ENCODE assay signal across 32 cellular contexts in genomic region chr21:45788635-45789506, GRCh38.
DNase-seq lines count a peak whose midpoint lies in the region; FAIRE-seq and TF ChIP-seq lines count a peak whose summit lies in the region.
"Had no signal": no experiment of that assay in that cellular context is flagged by ENCODE, and none has a peak within 500 bp of the region (broad histone marks: within the 10 kb centered on the region; RNA-seq: fewer than 3 reads in every experiment).

No MANE protein-coding gene starts in this region.

- no peaks in the 10 kb centered on the region for H3K4me1 ChIP-seq in mammary epithelial cell (ENCODE audit: insufficient read depth, low read length)
- H3K4me1 ChIP-seq in ovary (ENCODE audit: insufficient read depth) = no peaks in the 10 kb centered on the region
- H3K4me1 ChIP-seq in smooth muscle cell (ENCODE audit: low read depth) = no peaks in the 10 kb centered on the region
- H3K4me1 ChIP-seq: ascending aorta, HAP-1, left lung, sigmoid colon, tibial artery had no signal

- 87% methylated on average over 13 of the region's 14 CpGs for WGBS in mammary epithelial cell (ENCODE audit: low coverage, missing lambda C conversion rate)
- 81 to 84% (median 84%) methylated on average over 14 of the region's 14 CpGs for WGBS in ovary, 3 donors
- WGBS in smooth muscle cell (ENCODE audit: low lambda C conversion rate) = 96% methylated on average over 14 of the region's 14 CpGs

- no peak overlapping the region for H3K4me3 Mint-ChIP-seq in MCF 10A (ENCODE audit: unreplicated experiment)
- H3K4me3 Mint-ChIP-seq: activated CD4-positive, alpha-beta memory T cell treated with anti-CD3 and anti-CD28 coated beads for 36 hours; activated T-helper 1 cell treated with anti-CD3 and anti-CD28 coated beads, Interleukin-12 subunit alpha, Interleukin-12 subunit beta, Interleukin-2, Interleukin-4 antibody, amounts not matched to agents 30 ng/mL and 10 ng/mL and 1 ng/mL, durations not matched to agents 14 hours and 24 hours and 36 hours; effector memory CD8-positive, alpha-beta T cell; IgD-negative memory B cell had no signal

- H3K4me3 ChIP-seq in mammary epithelial cell (replicated peaks in 1 of 3; ENCODE audit: insufficient read depth in 1 of 3, low read depth in 2 of 3, low read length in 3 of 3) (no peak overlapping the region), fibroblast of mammary gland (ENCODE audit: control insufficient read depth, low read depth, low read length) (no peak overlapping the region), ovary (no peak overlapping the region), smooth muscle cell (no peak overlapping the region)
- H3K4me3 ChIP-seq: ascending aorta; BLaER1 treated with 17β-estradiol and CSF1 and Interleukin-3, amounts not matched to agents 10 nM and 100 nM; HAP-1; left lung; sigmoid colon; tibial artery had no signal

- BruUV-seq in mammary epithelial cell (replicated peaks; lab: Mats Ljungman, UMichigan) = no TSS peak
- BruUV-seq in MCF 10A (replicated peaks; lab: Mats Ljungman, UMichigan) = no TSS peak

- H3K36me3 Mint-ChIP-seq in MCF 10A (ENCODE audit: insufficient read depth, unreplicated experiment) = no peaks in the 10 kb centered on the region
- H3K36me3 Mint-ChIP-seq: activated CD4-positive, alpha-beta memory T cell treated with anti-CD3 and anti-CD28 coated beads for 36 hours; IgD-negative memory B cell had no signal

- POLR2A ChIA-PET in MCF 10A (lab: Yijun Ruan, JAX) = no interaction called here

- H3K4me2 ChIP-seq in mammary epithelial cell (ENCODE audit: insufficient read depth, low read depth, low read length) = no peak overlapping the region
- no peak overlapping the region for H3K4me2 ChIP-seq in smooth muscle cell
- H3K4me2 ChIP-seq: BLaER1 treated with 17β-estradiol and CSF1 and Interleukin-3, amounts not matched to agents 10 nM and 100 nM had no signal

- FAIRE-seq in urothelium cell line (lab: Jason Lieb, UNC) = peak; percentile 93

- H3K4me1 Mint-ChIP-seq in MCF 10A (ENCODE audit: insufficient read depth, unreplicated experiment) = peaks cover 6% of the 10 kb centered on the region
- H3K4me1 Mint-ChIP-seq: IgD-negative memory B cell had no signal

- TF ChIP-seq POLR2A in ovary (IDR thresholded peaks at IDR 0.05) = no peak

- H3K79me2 ChIP-seq in mammary epithelial cell (ENCODE audit: insufficient read depth, low read length) (no peaks in the 10 kb centered on the region), smooth muscle cell (ENCODE audit: low read depth) (no peaks in the 10 kb centered on the region)

- peaks cover 43% of the 10 kb centered on the region for H3K27me3 Mint-ChIP-seq in MCF 10A (ENCODE audit: insufficient read depth, unreplicated experiment)
- H3K27me3 Mint-ChIP-seq: IgD-negative memory B cell had no signal

- no peaks in the 10 kb centered on the region for H3K9me3 Mint-ChIP-seq in MCF 10A (ENCODE audit: unreplicated experiment)
- H3K9me3 Mint-ChIP-seq: activated CD4-positive, alpha-beta memory T cell treated with anti-CD3 and anti-CD28 coated beads for 36 hours; activated T-helper 1 cell treated with anti-CD3 and anti-CD28 coated beads, Interleukin-12 subunit alpha, Interleukin-12 subunit beta, Interleukin-2, Interleukin-4 antibody, amounts not matched to agents 30 ng/mL and 10 ng/mL and 1 ng/mL, durations not matched to agents 14 hours and 24 hours and 36 hours; effector memory CD8-positive, alpha-beta T cell; IgD-negative memory B cell had no signal

- CTCF ChIA-PET in mammary epithelial cell (lab: Charles Lee; ENCODE audit: low non-redundant PET) = no interaction called here
- CTCF ChIA-PET in MCF 10A (lab: Yijun Ruan, JAX) = no interaction called here

- intact Hi-C loops in mammary epithelial cell (cut with micrococcal nuclease) = no loop called here
- intact Hi-C loops in MCF 10A (cut with micrococcal nuclease) = no loop called here
- intact Hi-C loops in ovary (cut with DNase I) = no loop called here

- H3K36me3 ChIP-seq in mammary epithelial cell (ENCODE audit: insufficient read depth, low read length) (no peaks in the 10 kb centered on the region), ovary (no peaks in the 10 kb centered on the region), smooth muscle cell (ENCODE audit: low read depth) (no peaks in the 10 kb centered on the region)
- H3K36me3 ChIP-seq: ascending aorta, HAP-1, left lung, sigmoid colon, tibial artery had no signal

- no peaks in the 10 kb centered on the region for H3F3A ChIP-seq in smooth muscle cell (ENCODE audit: low read depth)

- no peak overlapping the region for H3K9ac ChIP-seq in mammary epithelial cell (ENCODE audit: insufficient read depth, low read length)
- H3K9ac ChIP-seq in smooth muscle cell (ENCODE audit: low read depth) = no peak overlapping the region
- H3K9ac ChIP-seq: BLaER1 treated with 17β-estradiol and CSF1 and Interleukin-3, amounts not matched to agents 10 nM and 100 nM had no signal

- no peak overlapping the region for H3K27ac Mint-ChIP-seq in MCF 10A (ENCODE audit: low read depth, unreplicated experiment)
- H3K27ac Mint-ChIP-seq: activated CD4-positive, alpha-beta memory T cell treated with anti-CD3 and anti-CD28 coated beads for 36 hours; activated T-helper 1 cell treated with anti-CD3 and anti-CD28 coated beads, Interleukin-12 subunit alpha, Interleukin-12 subunit beta, Interleukin-2, Interleukin-4 antibody, amounts not matched to agents 30 ng/mL and 10 ng/mL and 1 ng/mL, durations not matched to agents 14 hours and 24 hours and 36 hours; IgD-negative memory B cell; progenitor cell of endocrine pancreas had no signal

- TF ChIP-seq CTCF in mammary epithelial cell (conservative IDR thresholded peaks at IDR 0.05 in 1 of 2, IDR thresholded peaks at IDR 0.05 in 1 of 2; ENCODE audit: extremely low read depth in 1 of 2, insufficient read depth in 1 of 2, low read depth in 1 of 2, low read length in 2 of 2) (no peak), MCF 10A (IDR thresholded peaks at IDR 0.05; ENCODE audit: unreplicated experiment) (no peak), fibroblast of mammary gland (conservative IDR thresholded peaks at IDR 0.05; ENCODE audit: control insufficient read depth, insufficient read depth, low read depth, low read length) (no peak), ovary (IDR thresholded peaks at IDR 0.05) (no peak), smooth muscle cell (IDR thresholded peaks at IDR 0.05; ENCODE audit: borderline replicate concordance, insufficient read depth, poor library complexity, severe bottlenecking) (no peak)

- H4K20me1 ChIP-seq in mammary epithelial cell (ENCODE audit: insufficient read depth, low read length) = no peaks in the 10 kb centered on the region
- H4K20me1 ChIP-seq in smooth muscle cell (ENCODE audit: low read depth) = no peaks in the 10 kb centered on the region

- peak; percentile 5 for DNase-seq in mammary epithelial cell
- DNase-seq in MCF 10A (ENCODE audit: unreplicated experiment) = no peak
- DNase-seq in RPMI7951 (ENCODE audit: low read depth) = peak; percentile 9
- DNase-seq in fibroblast of mammary gland (ENCODE audit: low read depth) = peak; percentile 50
- DNase-seq in urothelium cell line (ENCODE audit: low spot score) = no peak
- DNase-seq in ovary = no peak
- no peak for DNase-seq in UCSD-AML1 (lab: John Stamatoyannopoulos, UW; ENCODE audit: unreplicated experiment)
- DNase-seq in smooth muscle cell (lab: John Stamatoyannopoulos, UW; ENCODE audit: unreplicated experiment) = no peak
- DNase-seq: ACHN; activated CD4-positive, alpha-beta memory T cell treated with anti-CD3 and anti-CD28 coated beads for 36 hours; activated CD4-positive, CD25-positive, alpha-beta regulatory T cell; activated naive CD4-positive, alpha-beta T cell treated with anti-CD3 and anti-CD28 coated beads, Interleukin-2, amount 50 U/mL, for 16 hours; cortex of kidney; DMS79; effector memory CD8-positive, alpha-beta T cell; GDM1; NCI-H1092; NCI-H1694 treated with DMSO at 0.1 percent for 48 hours; NCI-H2171; NCI-H510A; sigmoid colon; stimulated activated CD4-positive, alpha-beta T cell treated with anti-CD3 and anti-CD28 coated beads, Interleukin-15, amount 100 ng/mL, for 24 hours; stimulated activated CD4-positive, alpha-beta T cell treated with anti-CD3 and anti-CD28 coated beads, Interleukin-4, amount 100 ng/mL, for 4 hours; T-helper 1 cell; tibial artery had no signal

- H2AFZ ChIP-seq in mammary epithelial cell (ENCODE audit: low read depth, low read length) = no peak overlapping the region
- no peak overlapping the region for H2AFZ ChIP-seq in smooth muscle cell (ENCODE audit: low read depth)

- in situ Hi-C loops in mammary epithelial cell (cut with MboI; ENCODE audit: low sequenced_read_pairs in 2 of 2) = no loop called here

- no peaks in the 10 kb centered on the region for H3K9me3 ChIP-seq in mammary epithelial cell (replicated peaks; ENCODE audit: insufficient read depth, low read length)
- no peaks in the 10 kb centered on the region for H3K9me3 ChIP-seq in ovary
- H3K9me3 ChIP-seq in smooth muscle cell (replicated peaks; ENCODE audit: low read depth) = no peaks in the 10 kb centered on the region
- H3K9me3 ChIP-seq: ascending aorta; BLaER1 treated with 17β-estradiol and CSF1 and Interleukin-3, amounts not matched to agents 10 nM and 100 nM; HAP-1; left lung; sigmoid colon; tibial artery had no signal

- TF ChIP-seq EP300 in ovary (IDR thresholded peaks at IDR 0.05) = no peak

- H3K27me3 ChIP-seq in mammary epithelial cell (ENCODE audit: insufficient read depth, low read length) (no peaks in the 10 kb centered on the region), ovary (no peaks in the 10 kb centered on the region), smooth muscle cell (ENCODE audit: low read depth) (no peaks in the 10 kb centered on the region)
- H3K27me3 ChIP-seq: ascending aorta; BLaER1 treated with 17β-estradiol and CSF1 and Interleukin-3, amounts not matched to agents 10 nM and 100 nM; left lung had no signal

- dilution Hi-C loops in mammary epithelial cell (cut with HindIII; ENCODE audit: low sequenced_read_pairs) = no loop called here

- H3K27ac ChIP-seq in mammary epithelial cell (ENCODE audit: insufficient read depth, low read depth, low read length) = no peak overlapping the region
- no peak overlapping the region for H3K27ac ChIP-seq in ovary
- H3K27ac ChIP-seq in smooth muscle cell (ENCODE audit: low read depth) = no peak overlapping the region
- H3K27ac ChIP-seq: ascending aorta; BLaER1 treated with 17β-estradiol and CSF1 and Interleukin-3, amounts not matched to agents 10 nM and 100 nM; left lung; sigmoid colon; tibial artery had no signal

Comparison
In these comparisons a context has a peak if more than half of its experiments do, and no peak if none do; other contexts are left out.
1. DNase-seq: peak in mammary epithelial cell (single experiment), RPMI7951 (single experiment) and fibroblast of mammary gland (single experiment); none in MCF 10A (single experiment), urothelium cell line (single experiment), ovary (0 of 5), UCSD-AML1 (single experiment) and smooth muscle cell (single experiment).